Comparison of ENCODE assay signal across 13 cellular contexts in genomic region chr4:78622253-78622979, GRCh38.
DNase-seq lines count a peak whose midpoint lies in the region; ATAC-seq, FAIRE-seq and TF ChIP-seq lines count a peak whose summit lies in the region.
"Had no signal": no experiment of that assay in that cellular context is flagged by ENCODE, and none has a peak within 500 bp of the region (broad histone marks: within the 10 kb centered on the region; RNA-seq: fewer than 3 reads in every experiment).

No MANE protein-coding gene starts in this region.

- H2AFZ ChIP-seq in PC-3 (ENCODE audit: low read length) (no peak overlapping the region), endothelial cell of umbilical vein (ENCODE audit: low read depth, low read length) (peak overlapping the region; percentile 4)

- H3K9me2 ChIP-seq in PC-3 (replicated peaks; ENCODE audit: low read length) = no peaks in the 10 kb centered on the region

- peak; percentile 76 for DNase-seq in EL
- peak; percentile 14 for DNase-seq in PC-3
- DNase-seq in endothelial cell of umbilical vein (ENCODE audit: low read depth, low spot score) = peak; percentile 65
- DNase-seq in nephron progenitor cell = no peak
- no peak for DNase-seq in prostate gland (ENCODE audit: low spot score)
- no peak for DNase-seq in natural killer cell
- DNase-seq in NCI-H187 (lab: John Stamatoyannopoulos, UW) = no peak
- no peak for DNase-seq in COLO829 (ENCODE audit: low spot score)
- DNase-seq: activated CD8-positive, alpha-beta memory T cell treated with anti-CD3 and anti-CD28 coated beads, Interleukin-2, amount 50 U/mL, for 4 hours; CD4-positive, CD25-positive, alpha-beta regulatory T cell; NCI-H187 treated with DMSO at 0.1 percent for 48 hours; pancreas had no signal

- H3K4me1 Mint-ChIP-seq in nephron progenitor cell (peaks cover 24% of the 10 kb centered on the region), natural killer cell (no peaks in the 10 kb centered on the region)
- H3K4me1 Mint-ChIP-seq: CD4-positive, CD25-positive, alpha-beta regulatory T cell had no signal

- H3K9me1 ChIP-seq in endothelial cell of umbilical vein (replicated peaks; ENCODE audit: control insufficient read depth, extremely low read depth, insufficient read depth, low read length) = no peaks in the 10 kb centered on the region

- CTCF ChIA-PET in PC-3 (lab: Charles Lee) = no interaction called here
- CTCF ChIA-PET in endothelial cell of umbilical vein (lab: Charles Lee) = interaction anchor here (0.7 to 1.6 kb wide), 7 partner anchors 8 to 241 kb away, joined by 3 to 10 read pairs (median 3); no protein-coding TSS in a partner anchor

- H3K27ac Mint-ChIP-seq in nephron progenitor cell = peak overlapping the region; percentile 32
- no peak overlapping the region for H3K27ac Mint-ChIP-seq in natural killer cell
- H3K27ac Mint-ChIP-seq: CD4-positive, CD25-positive, alpha-beta regulatory T cell had no signal

- POLR2A ChIA-PET in PC-3 (lab: Charles Lee; ENCODE audit: unreplicated experiment) (no interaction called here), endothelial cell of umbilical vein (lab: Charles Lee) (no interaction called here)

- ATAC-seq in PC-3 (no peak), natural killer cell (no peak)

- H3K9me3 ChIP-seq in PC-3 (ENCODE audit: low read length) (no peaks in the 10 kb centered on the region), endothelial cell of umbilical vein (replicated peaks; ENCODE audit: control insufficient read depth, insufficient read depth, low read length) (no peaks in the 10 kb centered on the region), prostate gland (no peaks in the 10 kb centered on the region)
- H3K9me3 ChIP-seq: esophagus muscularis mucosa, pancreas had no signal

- TF ChIP-seq CTCF in PC-3 (conservative IDR thresholded peaks at IDR 0.05; ENCODE audit: low read depth, low read length) = no peak
- no peak for TF ChIP-seq CTCF in endothelial cell of umbilical vein (IDR thresholded peaks at IDR 0.05; ENCODE audit: extremely low read depth in 1 of 2, insufficient read depth in 1 of 2, low read depth in 1 of 2, low read length in 2 of 2)
- no peak for TF ChIP-seq CTCF in nephron progenitor cell (IDR thresholded peaks at IDR 0.05)
- TF ChIP-seq CTCF in prostate gland (IDR thresholded peaks at IDR 0.05) = no peak
- no peak for TF ChIP-seq CTCF in natural killer cell (IDR thresholded peaks at IDR 0.05)

- TF ChIP-seq POLR2A in endothelial cell of umbilical vein (IDR thresholded peaks at IDR 0.05; ENCODE audit: low read depth, low read length) (no peak), prostate gland (IDR thresholded peaks at IDR 0.05) (no peak)

- no peak overlapping the region for H3K4me2 ChIP-seq in PC-3 (ENCODE audit: low read length)
- no peak overlapping the region for H3K4me2 ChIP-seq in endothelial cell of umbilical vein (ENCODE audit: insufficient read depth, low read length)

- H3K27ac ChIP-seq in PC-3 (ENCODE audit: low read length) (no peak overlapping the region), endothelial cell of umbilical vein (ENCODE audit: insufficient read depth, low read depth, low read length) (no peak overlapping the region), prostate gland (no peak overlapping the region)
- H3K27ac ChIP-seq: esophagus muscularis mucosa, pancreas had no signal

- dilution Hi-C loops in endothelial cell of umbilical vein (cut with MboI; ENCODE audit: extremely low pct_ligation_motif_present, low sequenced_read_pairs) = loop anchor here (25.0 kb wide), 1 partner anchor 240 kb away; no protein-coding TSS in a partner anchor

- H4K20me1 ChIP-seq in PC-3 (ENCODE audit: low read length) (no peaks in the 10 kb centered on the region), endothelial cell of umbilical vein (replicated peaks; ENCODE audit: control insufficient read depth, extremely low read depth, insufficient read depth, low read length) (no peaks in the 10 kb centered on the region)

- H3K79me2 ChIP-seq in PC-3 (ENCODE audit: low read length) (no peaks in the 10 kb centered on the region), endothelial cell of umbilical vein (ENCODE audit: control insufficient read depth, insufficient read depth, low read length) (no peaks in the 10 kb centered on the region)

- no peaks in the 10 kb centered on the region for H3F3A ChIP-seq in PC-3 (ENCODE audit: low read length, unreplicated experiment)

- H3K4me3 Mint-ChIP-seq in nephron progenitor cell = no peak overlapping the region
- no peak overlapping the region for H3K4me3 Mint-ChIP-seq in natural killer cell
- H3K4me3 Mint-ChIP-seq: CD4-positive, CD25-positive, alpha-beta regulatory T cell had no signal

- 85% methylated on average over 6 of the region's 6 CpGs for WGBS in prostate gland

- H3K36me3 Mint-ChIP-seq in nephron progenitor cell (ENCODE audit: low read depth) (no peaks in the 10 kb centered on the region), natural killer cell (no peaks in the 10 kb centered on the region)
- H3K36me3 Mint-ChIP-seq: CD4-positive, CD25-positive, alpha-beta regulatory T cell had no signal

- peaks cover 12% of the 10 kb centered on the region for H3K4me1 ChIP-seq in PC-3 (ENCODE audit: insufficient read depth, low read length)
- H3K4me1 ChIP-seq in endothelial cell of umbilical vein (ENCODE audit: control insufficient read depth, extremely low read depth, insufficient read depth, low read length) = peaks cover 9% of the 10 kb centered on the region
- H3K4me1 ChIP-seq in prostate gland (replicated peaks) = no peaks in the 10 kb centered on the region

- FAIRE-seq in endothelial cell of umbilical vein (lab: Jason Lieb, UNC) = peak; percentile 82

- BruUV-seq in PC-3 (replicated peaks; lab: Mats Ljungman, UMichigan) (no TSS peak), endothelial cell of umbilical vein (replicated peaks; lab: Mats Ljungman, UMichigan) (no TSS peak)

- H3K9me3 Mint-ChIP-seq in nephron progenitor cell = no peaks in the 10 kb centered on the region
- H3K9me3 Mint-ChIP-seq in natural killer cell = no peaks in the 10 kb centered on the region

- H3K4me3 ChIP-seq in PC-3 (ENCODE audit: low read length) (no peak overlapping the region), endothelial cell of umbilical vein (replicated peaks in 1 of 3; ENCODE audit: insufficient read depth in 1 of 3, low read depth in 1 of 3, low read length in 3 of 3) (no peak overlapping the region), prostate gland (no peak overlapping the region)
- H3K4me3 ChIP-seq: esophagus muscularis mucosa, pancreas had no signal

- H3K27me3 ChIP-seq in PC-3 (ENCODE audit: low read length) (no peaks in the 10 kb centered on the region), endothelial cell of umbilical vein (ENCODE audit: control insufficient read depth in 2 of 2, insufficient read depth in 2 of 2, low read length in 2 of 2) (no peaks in the 10 kb centered on the region), prostate gland (replicated peaks; ENCODE audit: insufficient read depth) (no peaks in the 10 kb centered on the region)
- H3K27me3 ChIP-seq: esophagus muscularis mucosa, pancreas had no signal

- H3K27me3 Mint-ChIP-seq in nephron progenitor cell (ENCODE audit: low read depth, poor library complexity) (peaks cover 3% of the 10 kb centered on the region), natural killer cell (ENCODE audit: low read depth in 2 of 2) (peaks cover 0 to 12% of the 10 kb centered on the region in 2 donors)

- no peaks in the 10 kb centered on the region for H3K36me3 ChIP-seq in PC-3 (ENCODE audit: low read depth, low read length)
- H3K36me3 ChIP-seq in endothelial cell of umbilical vein (ENCODE audit: control insufficient read depth in 2 of 2, extremely low read depth in 1 of 2, insufficient read depth in 2 of 2, low read length in 2 of 2) = no peaks in the 10 kb centered on the region
- no peaks in the 10 kb centered on the region for H3K36me3 ChIP-seq in prostate gland
- H3K36me3 ChIP-seq: esophagus muscularis mucosa, pancreas had no signal

- intact Hi-C loops in PC-3 (cut with micrococcal nuclease) = no loop called here
- intact Hi-C loops in endothelial cell of umbilical vein (cut with micrococcal nuclease) = no loop called here
- intact Hi-C loops in prostate gland (cut with DNase I) = no loop called here
- intact Hi-C loops in natural killer cell (cut with micrococcal nuclease) = no loop called here

- H3K9ac ChIP-seq in PC-3 (ENCODE audit: low read length) = no peak overlapping the region
- H3K9ac ChIP-seq in endothelial cell of umbilical vein (replicated peaks; ENCODE audit: extremely low read depth, insufficient read depth, low read length) = no peak overlapping the region

TF ChIP-seq in endothelial cell of umbilical vein, 7 proteins besides CTCF, POLR2A, EP300 and RAD21:
- TF ChIP-seq JUN (IDR thresholded peaks at IDR 0.05; ENCODE audit: borderline replicate concordance, insufficient read depth, insufficient read length, low read depth) (no peak), GATA2 (IDR thresholded peaks at IDR 0.05; ENCODE audit: insufficient read depth, insufficient read length, low read depth, low read length) (peak; percentile 50), FOS (IDR thresholded peaks at IDR 0.05; ENCODE audit: borderline replicate concordance, insufficient read depth, low read length) (peak; percentile 78)

Comparison
In these comparisons a context has a peak if more than half of its experiments do, and no peak if none do; other contexts are left out.
1. DNase-seq: peak in EL (single experiment), PC-3 (single experiment) and endothelial cell of umbilical vein (single experiment); none in nephron progenitor cell (single experiment), prostate gland (single experiment), natural killer cell (single experiment), NCI-H187 (0 of 2) and COLO829 (single experiment).